In the genomic region with DNA sequence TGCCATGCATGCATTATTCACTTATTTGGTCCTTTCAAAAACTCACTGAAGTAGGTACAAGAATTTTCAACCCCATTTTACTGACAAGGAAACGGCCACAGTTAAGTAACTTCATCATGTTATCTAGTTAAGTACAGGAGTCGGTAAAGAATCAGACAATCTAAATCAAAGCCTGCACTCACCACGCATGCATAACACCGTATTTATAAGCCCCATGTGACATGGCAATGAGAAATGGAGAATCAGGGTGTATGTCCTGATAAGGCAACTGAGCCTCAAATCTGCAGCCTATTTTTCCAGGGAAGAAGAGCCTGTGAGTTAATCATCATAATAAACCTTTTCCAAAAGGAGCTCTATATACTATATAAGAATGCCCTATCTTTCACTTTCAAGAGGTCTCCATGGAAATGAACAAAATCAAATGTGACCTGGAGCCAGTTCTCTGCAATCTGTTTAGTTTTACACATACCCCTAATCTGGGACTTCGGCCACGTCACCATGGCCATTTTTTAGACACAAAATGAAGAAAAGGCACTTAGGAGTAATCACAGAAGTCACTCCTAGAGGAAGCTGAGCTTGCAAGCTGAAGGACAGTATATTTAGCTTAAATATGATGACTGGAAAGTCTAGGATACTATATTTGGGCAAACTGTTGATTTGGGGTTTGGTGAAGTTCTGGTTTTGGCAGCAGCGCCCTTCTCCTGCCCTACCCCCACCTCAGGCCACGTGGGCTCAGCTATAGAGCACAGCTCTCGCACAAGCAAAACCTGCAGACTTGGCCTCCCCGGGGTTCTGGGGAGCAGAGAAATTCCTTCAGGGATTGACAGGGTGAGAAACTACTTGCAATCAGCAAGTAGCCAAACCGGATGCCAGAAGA, we compare ENCODE assay signal across 15 cellular contexts. TPM values are rescaled to one million over a fixed set of nuclear protein-coding genes. Genes with fewer than 3 reads are reported as not detected.
DNase-seq lines count a peak whose midpoint lies in the region; ATAC-seq and TF ChIP-seq lines count a peak whose summit lies in the region.
"Had no signal": no experiment of that assay in that cellular context is flagged by ENCODE, and none has a peak within 500 bp of the region (broad histone marks: within the 10 kb centered on the region; RNA-seq: fewer than 3 reads in every experiment).

No MANE protein-coding gene starts in this region.

- no peaks in the 10 kb centered on the region for H3K9me3 Mint-ChIP-seq in WTC11

- no peaks in the 10 kb centered on the region for H3K27me3 ChIP-seq in HUES48 (ENCODE audit: control insufficient read depth, insufficient read depth, low read length)
- no peaks in the 10 kb centered on the region for H3K27me3 ChIP-seq in right atrium auricular region
- H3K27me3 ChIP-seq in stomach, result no peaks in the 10 kb centered on the region
- no peaks in the 10 kb centered on the region for H3K27me3 ChIP-seq in effector memory CD4-positive, alpha-beta T cell (replicated peaks; ENCODE audit: control insufficient read depth, insufficient read depth, low read length, poor library complexity, severe bottlenecking)

- H3K27ac ChIP-seq in HUES48 (ENCODE audit: low read depth, low read length) (peak overlapping the region; percentile 32), right atrium auricular region (peak overlapping the region; percentile 31 to 36), stomach (peak overlapping the region in 4 of 5 donors; percentile 34 to 71 (median 45))
- no peak overlapping the region for H3K27ac ChIP-seq in effector memory CD4-positive, alpha-beta T cell (ENCODE audit: insufficient read depth, low read length, poor library complexity, severe bottlenecking)
- H3K27ac ChIP-seq: epithelial cell of prostate had no signal

- TF ChIP-seq EP300 in stomach (IDR thresholded peaks at IDR 0.05), result no peak

- POLR2A ChIA-PET in WTC11 (lab: Charles Lee), result interaction anchor here (0.5 to 1.4 kb wide), 3 partner anchors 19 to 138 kb away, joined by 3 to 4 read pairs (median 3); no protein-coding TSS in a partner anchor

- H3K36me3 ChIP-seq in HUES48 (ENCODE audit: control insufficient read depth, insufficient read depth, low read length) (no peaks in the 10 kb centered on the region), right atrium auricular region (no peaks in the 10 kb centered on the region), stomach (no peaks in the 10 kb centered on the region)
- H3K36me3 ChIP-seq in effector memory CD4-positive, alpha-beta T cell (ENCODE audit: control insufficient read depth, insufficient read depth, low read length), result no peaks in the 10 kb centered on the region

- H3K36me3 Mint-ChIP-seq in WTC11, result no peaks in the 10 kb centered on the region

- peak overlapping the region; percentile 84 for H3K27ac Mint-ChIP-seq in WTC11

- H3K27me3 Mint-ChIP-seq in WTC11 (ENCODE audit: low read depth), result no peaks in the 10 kb centered on the region
- H3K27me3 Mint-ChIP-seq: progenitor cell of endocrine pancreas had no signal

- no peak overlapping the region for H3K4me3 ChIP-seq in HUES48 (ENCODE audit: low read depth, low read length)
- H3K4me3 ChIP-seq in right atrium auricular region, result no peak overlapping the region
- no peak overlapping the region for H3K4me3 ChIP-seq in stomach
- H3K4me3 ChIP-seq in effector memory CD4-positive, alpha-beta T cell (ENCODE audit: insufficient read depth, low read depth, low read length, poor library complexity, severe bottlenecking), result no peak overlapping the region
- H3K4me3 ChIP-seq: GM12878 had no signal

- no peak for TF ChIP-seq CTCF in WTC11 (IDR thresholded peaks at IDR 0.05)
- no peak for TF ChIP-seq CTCF in right atrium auricular region (IDR thresholded peaks at IDR 0.05)
- TF ChIP-seq CTCF in stomach (IDR thresholded peaks at IDR 0.05), result no peak

- peak; percentile 96 for ATAC-seq in WTC11
- no peak for ATAC-seq in GM18870 (IDR thresholded peaks at IDR 0.05; ENCODE audit: unreplicated experiment)
- no peak for ATAC-seq in HG03460 (IDR thresholded peaks at IDR 0.05; ENCODE audit: unreplicated experiment)
- ATAC-seq: GM12878 had no signal

- peaks cover 36% of the 10 kb centered on the region for H3K4me1 Mint-ChIP-seq in WTC11

- no peak for TF ChIP-seq POLR2A in stomach (IDR thresholded peaks at IDR 0.05)

- H3K4me1 ChIP-seq in HUES48 (ENCODE audit: control insufficient read depth, insufficient read depth, low read length), result peaks cover 17% of the 10 kb centered on the region
- H3K4me1 ChIP-seq in right atrium auricular region, result peaks cover 0 to 65% of the 10 kb centered on the region in 2 donors
- peaks cover 9 to 77% (median 38%) of the 10 kb centered on the region in 4 donors for H3K4me1 ChIP-seq in stomach
- no peaks in the 10 kb centered on the region for H3K4me1 ChIP-seq in effector memory CD4-positive, alpha-beta T cell (ENCODE audit: control insufficient read depth, insufficient read depth, low read length, poor library complexity, severe bottlenecking)

- DNase-seq in WTC11 (ENCODE audit: low spot score), result peak; percentile 52
- DNase-seq in right atrium auricular region (ENCODE audit: low spot score), result no peak
- no peak for DNase-seq in stomach
- DNase-seq in NCI-H526 treated with DMSO at 0.1 percent for 48 hours (lab: John Stamatoyannopoulos, UW), result no peak
- DNase-seq in effector memory CD4-positive, alpha-beta T cell, result no peak
- DNase-seq: cerebellar nuclear complex; NCI-H1436; stimulated activated CD4-positive, alpha-beta T cell treated with anti-CD3 and anti-CD28 coated beads, Interleukin-2, amount 100 ng/mL, for 48 hours; T1000 had no signal

- H3K9ac ChIP-seq in HUES48 (ENCODE audit: low read depth, low read length), result no peak overlapping the region

- CTCF ChIA-PET in WTC11 (lab: Charles Lee), result interaction anchor here (0.8 kb wide), 1 partner anchor 19 kb away, joined by 3 read pairs; a partner anchor contains a TSS

- intact Hi-C loops in stomach (cut with DNase I; ENCODE audit: low total_unique reads), result no loop called here

- 59 to 81% (median 67%) methylated on average over 11 of the region's 11 CpGs for WGBS in stomach, 5 donors

- H3K9me3 ChIP-seq in HUES48 (ENCODE audit: control insufficient read depth, insufficient read depth, low read length), result no peaks in the 10 kb centered on the region
- H3K9me3 ChIP-seq in right atrium auricular region, result no peaks in the 10 kb centered on the region
- H3K9me3 ChIP-seq in stomach, result no peaks in the 10 kb centered on the region
- no peaks in the 10 kb centered on the region for H3K9me3 ChIP-seq in effector memory CD4-positive, alpha-beta T cell (ENCODE audit: control insufficient read depth, low read length)

- no peak overlapping the region for H3K4me3 Mint-ChIP-seq in WTC11

TF ChIP-seq in WTC11, 78 proteins besides CTCF, POLR2A, EP300 and RAD21:
- TF ChIP-seq ZNF317 (CRISPR knock-in tag; IDR thresholded peaks at IDR 0.05; ENCODE audit: borderline replicate concordance, low read depth) (no peak), KAT7 (CRISPR knock-in tag; IDR thresholded peaks at IDR 0.05; ENCODE audit: borderline replicate concordance) (no peak)
- TF ChIP-seq, protein P1, sequence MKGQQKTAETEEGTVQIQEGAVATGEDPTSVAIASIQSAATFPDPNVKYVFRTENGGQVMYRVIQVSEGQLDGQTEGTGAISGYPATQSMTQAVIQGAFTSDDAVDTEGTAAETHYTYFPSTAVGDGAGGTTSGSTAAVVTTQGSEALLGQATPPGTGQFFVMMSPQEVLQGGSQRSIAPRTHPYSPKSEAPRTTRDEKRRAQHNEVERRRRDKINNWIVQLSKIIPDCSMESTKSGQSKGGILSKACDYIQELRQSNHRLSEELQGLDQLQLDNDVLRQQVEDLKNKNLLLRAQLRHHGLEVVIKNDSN (CRISPR knock-in tag; IDR thresholded peaks at IDR 0.05), result 0 out of 2 replicates have a peak, but pooled peaks have one; percentile 22
- TF ChIP-seq, protein P2, sequence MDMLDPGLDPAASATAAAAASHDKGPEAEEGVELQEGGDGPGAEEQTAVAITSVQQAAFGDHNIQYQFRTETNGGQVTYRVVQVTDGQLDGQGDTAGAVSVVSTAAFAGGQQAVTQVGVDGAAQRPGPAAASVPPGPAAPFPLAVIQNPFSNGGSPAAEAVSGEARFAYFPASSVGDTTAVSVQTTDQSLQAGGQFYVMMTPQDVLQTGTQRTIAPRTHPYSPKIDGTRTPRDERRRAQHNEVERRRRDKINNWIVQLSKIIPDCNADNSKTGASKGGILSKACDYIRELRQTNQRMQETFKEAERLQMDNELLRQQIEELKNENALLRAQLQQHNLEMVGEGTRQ (CRISPR knock-in tag; IDR thresholded peaks at IDR 0.05), result peak; percentile 72
TF ChIP-seq in WTC11: peak in this region for 2.

RNA-seq across cellular contexts. Expression of a gene that starts 19.2 kb away (rescaled TPM):
- 13.4 to 14.4 TPM (median 13.5 TPM) in 3 replicates for total RNA-seq in WTC11 (2021)
- total RNA-seq in right atrium auricular region, result 10 to 100 TPM; 10.3 to 15.9 TPM
- 10 to 100 TPM in 2 of 5 donors, 1 to 10 TPM in 3; 1.4 to 14.1 (median 6.4) TPM for total RNA-seq in stomach
- polyA plus RNA-seq in stomach, result 1 to 10 TPM; 2.1 to 2.7 (median 2.1) TPM
